ENCODE assay signal across 20 cellular contexts in the genomic region with DNA sequence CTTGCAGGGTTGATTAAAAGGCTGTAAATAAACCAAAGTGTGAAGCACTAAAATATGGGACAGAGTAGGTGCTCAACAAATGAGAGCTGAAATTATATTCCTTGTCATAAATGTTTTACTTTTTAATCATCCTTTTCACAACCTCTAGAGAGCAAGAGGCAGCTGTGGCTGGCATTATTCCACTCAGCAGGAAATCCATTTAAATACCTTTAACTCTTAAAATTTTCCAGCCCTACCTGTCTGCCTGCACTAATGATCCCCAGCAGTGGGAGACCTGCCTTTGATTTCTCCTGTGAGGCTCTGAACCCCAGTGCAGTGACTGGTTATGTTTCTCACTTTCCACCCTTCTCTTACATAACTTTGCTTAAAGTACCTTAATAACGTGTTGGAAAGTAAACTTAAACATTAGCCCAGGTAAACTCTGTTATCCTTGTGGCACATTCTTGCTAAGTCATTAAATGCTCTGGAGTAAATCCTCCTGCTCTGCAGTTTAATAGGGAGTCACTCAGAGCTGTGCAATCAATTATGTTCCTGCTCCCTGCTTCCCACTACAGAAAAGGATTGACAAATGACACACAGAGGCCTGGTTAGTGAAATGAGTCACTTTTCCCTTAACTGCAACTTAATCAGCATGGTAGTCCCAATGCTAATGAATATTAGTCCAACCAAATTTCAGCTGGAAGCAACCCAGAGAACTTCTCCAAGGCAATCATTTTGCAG.
DNase-seq lines count a peak whose midpoint lies in the region; ATAC-seq and TF ChIP-seq lines count a peak whose summit lies in the region.
"Had no signal": no experiment of that assay in that cellular context is flagged by ENCODE, and none has a peak within 500 bp of the region (broad histone marks: within the 10 kb centered on the region; RNA-seq: fewer than 3 reads in every experiment).

No MANE protein-coding gene starts in this region.

- peak; percentile 25 for DNase-seq in H7
- DNase-seq in NCI-H1417 treated with DMSO at 0.1 percent for 48 hours (lab: John Stamatoyannopoulos, UW): peak; percentile 18
- peak; percentile 53 for DNase-seq in epithelial cell of esophagus (ENCODE audit: low read depth)
- peak; percentile 2 for DNase-seq in kidney tubule cell (ENCODE audit: low spot score)
- no peak for DNase-seq in aorta
- DNase-seq in NCI-H524 treated with DMSO at 0.1 percent for 48 hours (lab: John Stamatoyannopoulos, UW): no peak
- no peak for DNase-seq in NCI-H345 (lab: John Stamatoyannopoulos, UW)
- DNase-seq in upper lobe of right lung: no peak
- DNase-seq: CD4-positive, alpha-beta T cell; GF-D8; KG1; MV-4-11; NCI-H1436; NCI-H1930; NCI-H446; NCI-H774; OCI-M1; SHP77 had no signal

- H3K9me3 ChIP-seq in aorta (ENCODE audit: control insufficient read depth, low read length) (no peaks in the 10 kb centered on the region), upper lobe of right lung (no peaks in the 10 kb centered on the region)

- ATAC-seq in aorta (ENCODE audit: low FRiP score) (no peak), upper lobe of right lung (no peak)
- ATAC-seq: HepG2 had no signal

- H3K4me1 ChIP-seq in aorta (ENCODE audit: control insufficient read depth in 1 of 2, insufficient read depth in 2 of 2, low read length in 2 of 2) (peaks cover 0 to 3% of the 10 kb centered on the region in 2 donors), upper lobe of right lung (no peaks in the 10 kb centered on the region)

- intact Hi-C loops in aorta (cut with DNase I) (no loop called here), upper lobe of right lung (cut with DNase I) (no loop called here)

- TF ChIP-seq CTCF in epithelial cell of esophagus (IDR thresholded peaks at IDR 0.05; ENCODE audit: insufficient read depth, low read depth, low read length, missing control alignments) (no peak), upper lobe of right lung (IDR thresholded peaks at IDR 0.05) (no peak)

- H3K27ac ChIP-seq in aorta (ENCODE audit: low read depth in 1 of 2, low read length in 2 of 2) (no peak overlapping the region), upper lobe of right lung (no peak overlapping the region)
- H3K27ac ChIP-seq: SK-N-MC had no signal

- H3K4me3 ChIP-seq in H7 (ENCODE audit: insufficient read depth, low read depth, low read length) (no peak overlapping the region), epithelial cell of esophagus (ENCODE audit: low read length) (no peak overlapping the region), aorta (ENCODE audit: low read length in 2 of 2) (no peak overlapping the region), upper lobe of right lung (no peak overlapping the region)
- H3K4me3 ChIP-seq: SK-N-MC had no signal

- no peaks in the 10 kb centered on the region for H3K27me3 ChIP-seq in H7 (ENCODE audit: control insufficient read depth, insufficient read depth, low read length)
- H3K27me3 ChIP-seq in aorta (ENCODE audit: control insufficient read depth in 1 of 2, insufficient read depth in 2 of 2, low read length in 1 of 2): no peaks in the 10 kb centered on the region
- H3K27me3 ChIP-seq in upper lobe of right lung: no peaks in the 10 kb centered on the region

- 51 to 69% methylated on average over 1 of the region's 1 CpG for WGBS in aorta, 2 donors

- no peaks in the 10 kb centered on the region for H3K36me3 ChIP-seq in H7 (replicated peaks; ENCODE audit: control insufficient read depth, insufficient read depth, low read length)
- no peaks in the 10 kb centered on the region for H3K36me3 ChIP-seq in aorta (ENCODE audit: control insufficient read depth in 1 of 2, insufficient read depth in 2 of 2, low read length in 1 of 2)
- H3K36me3 ChIP-seq in upper lobe of right lung: no peaks in the 10 kb centered on the region

Comparison
In these comparisons a context has a peak if more than half of its experiments do, and no peak if none do; other contexts are left out.
1. DNase-seq: peak in H7 (single experiment), NCI-H1417 treated with DMSO at 0.1 percent for 48 hours (single experiment), epithelial cell of esophagus (single experiment) and kidney tubule cell (single experiment); none in aorta (0 of 2), NCI-H524 treated with DMSO at 0.1 percent for 48 hours (single experiment), NCI-H345 (single experiment) and upper lobe of right lung (single experiment).